Comparison of ENCODE assay signal across 11 cellular contexts in the genomic region with DNA sequence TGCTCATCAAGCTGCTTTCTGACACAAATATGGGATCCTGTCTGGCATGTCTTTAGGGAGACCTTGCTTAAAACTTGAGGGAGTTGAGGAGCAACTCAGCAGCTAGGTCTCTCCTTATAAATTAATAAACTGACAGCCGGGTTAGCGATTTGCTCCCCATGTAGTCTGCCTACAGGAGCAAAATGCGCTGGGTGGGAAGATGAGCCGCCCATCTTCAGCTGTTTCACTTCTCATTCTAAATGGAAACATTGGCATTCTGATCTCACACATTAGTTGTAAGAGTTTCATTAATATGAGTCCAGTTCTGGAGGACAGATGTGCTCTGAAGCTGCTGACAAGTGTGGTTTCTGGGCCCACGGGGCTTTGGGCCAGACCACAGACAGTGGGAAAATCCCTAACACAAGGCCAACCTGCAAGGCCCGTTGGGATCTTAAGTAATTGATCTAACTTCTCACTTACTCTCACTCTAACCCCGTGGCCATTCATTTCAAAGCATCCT.
DNase-seq lines count a peak whose midpoint lies in the region; ATAC-seq and TF ChIP-seq lines count a peak whose summit lies in the region.
"Had no signal": no experiment of that assay in that cellular context is flagged by ENCODE, and none has a peak within 500 bp of the region (broad histone marks: within the 10 kb centered on the region; RNA-seq: fewer than 3 reads in every experiment).

No MANE protein-coding gene starts in this region.

- peak; percentile 81 for ATAC-seq in GM19395 (IDR thresholded peaks at IDR 0.05; ENCODE audit: unreplicated experiment)
- ATAC-seq in HG03095 (IDR thresholded peaks at IDR 0.05; ENCODE audit: unreplicated experiment): peak; percentile 75
- ATAC-seq: K562 had no signal

- no peak for TF ChIP-seq CTCF in choroid plexus epithelial cell (conservative IDR thresholded peaks at IDR 0.05; ENCODE audit: low read depth, low read length)

- DNase-seq in GM03348 (ENCODE audit: low spot score): peak; percentile 7
- peak; percentile 83 for DNase-seq in choroid plexus epithelial cell (ENCODE audit: low read depth)
- no peak for DNase-seq in mesenteric fat pad (ENCODE audit: low spot score)
- DNase-seq in NCI-H510A treated with DMSO at 0.1 percent for 48 hours (lab: John Stamatoyannopoulos, UW): no peak
- no peak for DNase-seq in GM19238 (ENCODE audit: insufficient read length, low spot score)
- no peak for DNase-seq in NCI-H1105 (lab: John Stamatoyannopoulos, UW)
- DNase-seq: DMS 273 treated with DMSO at 0.1 percent for 48 hours; stimulated activated CD4-positive, alpha-beta T cell treated with anti-CD3 and anti-CD28 coated beads, Interleukin-4, amount 100 ng/mL, for 24 hours had no signal

- no peak overlapping the region for H3K4me3 ChIP-seq in choroid plexus epithelial cell (ENCODE audit: low read depth, low read length)
- H3K4me3 ChIP-seq: K562 had no signal

Comparison
In these comparisons a context has a peak if more than half of its experiments do, and no peak if none do; other contexts are left out.
1. DNase-seq: peak in GM03348 (single experiment) and choroid plexus epithelial cell (single experiment); none in mesenteric fat pad (single experiment), NCI-H510A treated with DMSO at 0.1 percent for 48 hours (single experiment), GM19238 (single experiment) and NCI-H1105 (single experiment).